Comparison of ENCODE assay signal across 6 cellular contexts in the genomic region with DNA sequence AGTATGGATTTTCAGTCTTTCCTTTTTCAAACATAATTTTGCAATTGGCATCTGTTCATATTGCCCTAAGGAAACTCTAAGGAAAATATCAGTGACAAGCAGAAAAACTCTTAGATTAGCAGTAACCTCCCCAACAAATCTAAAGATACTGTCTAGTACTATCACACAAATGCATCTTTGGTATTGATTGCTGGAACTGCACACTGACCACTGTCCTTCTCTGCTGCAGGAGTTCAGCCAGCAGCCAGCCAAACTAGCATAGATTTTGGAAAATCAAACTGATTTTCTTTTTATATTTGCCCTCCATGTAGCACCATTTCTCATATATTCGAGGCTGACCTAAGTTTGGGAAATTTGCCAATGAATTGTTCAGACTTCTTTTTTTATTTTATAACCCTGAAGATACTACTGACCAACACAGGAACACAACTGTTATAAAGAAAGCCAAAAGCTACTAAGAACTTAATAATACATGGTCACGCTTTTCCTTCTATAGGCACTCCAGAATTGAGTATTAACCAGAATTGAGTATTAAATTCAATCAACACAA. TPM values are rescaled to one million over a fixed set of nuclear protein-coding genes. Genes with fewer than 3 reads are reported as not detected.
"Had no signal": no experiment of that assay in that cellular context is flagged by ENCODE, and none has a peak within 500 bp of the region (broad histone marks: within the 10 kb centered on the region; RNA-seq: fewer than 3 reads in every experiment).

No MANE protein-coding gene starts in this region.

- DNase-seq: H9, HCEC 1CT, IMR-90 had no signal

- H3K4me3 ChIP-seq: GM23338 had no signal

- ATAC-seq: GM23338 had no signal

RNA-seq across cellular contexts. Expression of gene TBX18, which starts 51.9 kb away (rescaled TPM):
- total RNA-seq: H1, H9, HT-29 had no signal
